Comparison of ENCODE assay signal across 1 cellular context in the genomic region with DNA sequence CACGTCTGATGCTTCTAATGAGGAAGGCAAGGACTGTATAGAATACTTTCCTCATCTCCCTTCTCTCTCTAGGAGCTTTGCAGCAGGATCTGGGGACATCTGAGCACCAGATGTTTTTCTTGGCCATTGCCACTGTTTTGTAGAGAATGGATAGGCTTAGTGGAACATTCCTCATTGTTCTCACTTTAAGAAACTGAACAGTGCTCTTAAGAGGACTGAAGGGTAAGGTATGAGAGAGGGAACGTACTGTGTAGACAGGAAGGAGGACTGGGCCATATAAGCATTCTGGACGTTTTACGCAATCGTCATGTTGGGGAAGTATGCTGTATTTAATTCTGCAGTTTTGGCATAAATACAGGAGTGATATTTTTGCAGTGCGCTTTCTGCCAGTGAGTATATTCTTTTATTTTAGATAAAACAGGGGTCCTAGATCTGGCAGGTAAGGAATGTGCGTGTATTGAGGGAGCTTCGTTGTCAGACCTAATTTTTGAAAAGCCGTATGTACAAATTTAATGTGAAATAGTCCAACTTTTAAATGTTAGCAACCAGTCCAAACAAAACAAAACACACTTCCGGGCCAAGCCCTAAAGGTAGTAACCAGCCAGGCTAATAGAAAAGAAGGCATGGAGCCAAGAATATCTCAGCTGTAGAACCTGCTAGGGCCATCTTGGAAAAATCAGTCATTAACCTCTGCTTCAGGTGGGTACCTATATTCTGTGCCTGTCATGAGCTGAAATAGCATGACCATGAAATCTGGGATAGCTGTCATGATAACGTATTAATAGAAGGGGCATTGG.
TF ChIP-seq lines count a peak whose summit lies in the region.

No MANE protein-coding gene starts in this region.

TF ChIP-seq in IMR-90, 13 proteins besides CTCF, POLR2A, EP300 and RAD21:
- TF ChIP-seq, protein P1, sequence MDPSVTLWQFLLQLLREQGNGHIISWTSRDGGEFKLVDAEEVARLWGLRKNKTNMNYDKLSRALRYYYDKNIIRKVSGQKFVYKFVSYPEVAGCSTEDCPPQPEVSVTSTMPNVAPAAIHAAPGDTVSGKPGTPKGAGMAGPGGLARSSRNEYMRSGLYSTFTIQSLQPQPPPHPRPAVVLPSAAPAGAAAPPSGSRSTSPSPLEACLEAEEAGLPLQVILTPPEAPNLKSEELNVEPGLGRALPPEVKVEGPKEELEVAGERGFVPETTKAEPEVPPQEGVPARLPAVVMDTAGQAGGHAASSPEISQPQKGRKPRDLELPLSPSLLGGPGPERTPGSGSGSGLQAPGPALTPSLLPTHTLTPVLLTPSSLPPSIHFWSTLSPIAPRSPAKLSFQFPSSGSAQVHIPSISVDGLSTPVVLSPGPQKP (IDR thresholded peaks at IDR 0.05; ENCODE audit: borderline replicate concordance, low read depth, low read length) = no peak
- no peak for TF ChIP-seq BHLHE40 (IDR thresholded peaks at IDR 0.05; ENCODE audit: low read depth, low read length)
- TF ChIP-seq CHD1 (IDR thresholded peaks at IDR 0.05; ENCODE audit: low read depth, low read length) = no peak
- TF ChIP-seq MXI1 (IDR thresholded peaks at IDR 0.05; ENCODE audit: borderline replicate concordance, low read depth, low read length) = no peak
- TF ChIP-seq RFX5 (IDR thresholded peaks at IDR 0.05; ENCODE audit: low read depth, low read length) = no peak
- no peak for TF ChIP-seq SMC3 (IDR thresholded peaks at IDR 0.05; ENCODE audit: low read depth, low read length)
- no peak for TF ChIP-seq CEBPB (IDR thresholded peaks at IDR 0.05; ENCODE audit: low read depth, low read length)
- no peak for TF ChIP-seq NFE2L2 (IDR thresholded peaks at IDR 0.05; ENCODE audit: low read depth, low read length)
- no peak for TF ChIP-seq FOS (IDR thresholded peaks at IDR 0.05; ENCODE audit: low read depth, low read length)
- TF ChIP-seq MAFK (IDR thresholded peaks at IDR 0.05; ENCODE audit: low read depth, low read length) = no peak
